In genomic region chr12:113203852-113204760, GRCh38 we compare ENCODE assay signal across 12 cellular contexts. TPM values are rescaled to one million over a fixed set of nuclear protein-coding genes. Genes with fewer than 3 reads are reported as not detected.
A peak's percentile ranks its signal among the peaks of the same experiment; 100 is the strongest.
DNase-seq lines count a peak whose midpoint lies in the region; ATAC-seq and TF ChIP-seq lines count a peak whose summit lies in the region.
"Had no signal": no experiment of that assay in that cellular context is flagged by ENCODE, and none has a peak within 500 bp of the region (broad histone marks: within the 10 kb centered on the region; RNA-seq: fewer than 3 reads in every experiment).

No MANE protein-coding gene starts in this region.

- H3K36me3 Mint-ChIP-seq in activated T-helper 2 cell treated with anti-CD3 and anti-CD28 coated beads, Interferon-gamma antibody, Interleukin-2, Interleukin-4, amounts not matched to agents 10 μg/mL and 5 μg/mL and 100 μg/mL, durations not matched to agents 14 hours and 24 hours and 36 hours (ENCODE audit: low read depth), result no peaks in the 10 kb centered on the region
- no peaks in the 10 kb centered on the region for H3K36me3 Mint-ChIP-seq in naive thymus-derived CD8-positive, alpha-beta T cell

- POLR2A ChIA-PET in naive thymus-derived CD8-positive, alpha-beta T cell (lab: Charles Lee), result interaction anchor here (0.6 to 1.3 kb wide), 3 partner anchors 7 to 265 kb away, joined by 3 to 4 read pairs (median 4); no protein-coding TSS in a partner anchor

- H3K4me1 Mint-ChIP-seq in activated T-helper 2 cell treated with anti-CD3 and anti-CD28 coated beads, Interferon-gamma antibody, Interleukin-2, Interleukin-4, amounts not matched to agents 10 μg/mL and 5 μg/mL and 100 μg/mL, durations not matched to agents 14 hours and 24 hours and 36 hours (ENCODE audit: low read depth), result peaks cover 35% of the 10 kb centered on the region
- peaks cover 17 to 35% (median 22%) of the 10 kb centered on the region in 4 donors for H3K4me1 Mint-ChIP-seq in naive thymus-derived CD8-positive, alpha-beta T cell

- TF ChIP-seq CTCF in DOHH2 (IDR thresholded peaks at IDR 0.05; ENCODE audit: low read depth, low read length, poor library complexity, severe bottlenecking), result no peak
- no peak for TF ChIP-seq CTCF in Loucy (conservative IDR thresholded peaks at IDR 0.05; ENCODE audit: low read length)

- no peak overlapping the region for H3K4me3 Mint-ChIP-seq in activated T-helper 2 cell treated with anti-CD3 and anti-CD28 coated beads, Interferon-gamma antibody, Interleukin-2, Interleukin-4, amounts not matched to agents 10 μg/mL and 5 μg/mL and 100 μg/mL, durations not matched to agents 14 hours and 24 hours and 36 hours (ENCODE audit: low read depth)
- H3K4me3 Mint-ChIP-seq in naive thymus-derived CD8-positive, alpha-beta T cell, result no peak overlapping the region

- H3K36me3 ChIP-seq in DOHH2 (ENCODE audit: control insufficient read depth, low read length) (peaks cover 67% of the 10 kb centered on the region), Loucy (ENCODE audit: insufficient read depth, low read length) (no peaks in the 10 kb centered on the region)

- H3K4me1 ChIP-seq in DOHH2 (ENCODE audit: control insufficient read depth, low read length) (peaks cover 71% of the 10 kb centered on the region), Loucy (ENCODE audit: insufficient read depth, low read length, poor library complexity, severe bottlenecking) (peaks cover 33% of the 10 kb centered on the region)

- no peak overlapping the region for H3K9ac ChIP-seq in Loucy (ENCODE audit: low read depth, low read length, poor library complexity, severe bottlenecking)
- H3K9ac ChIP-seq: GM23248 had no signal

- H3K27ac ChIP-seq in DOHH2 (ENCODE audit: low read depth, low read length), result peak overlapping the region; percentile 77
- H3K27ac ChIP-seq: GM23248 had no signal

- no peaks in the 10 kb centered on the region for H3K9me3 Mint-ChIP-seq in activated T-helper 2 cell treated with anti-CD3 and anti-CD28 coated beads, Interferon-gamma antibody, Interleukin-2, Interleukin-4, amounts not matched to agents 10 μg/mL and 5 μg/mL and 100 μg/mL, durations not matched to agents 14 hours and 24 hours and 36 hours
- H3K9me3 Mint-ChIP-seq in naive thymus-derived CD8-positive, alpha-beta T cell, result no peaks in the 10 kb centered on the region

- H3K9me2 ChIP-seq in DOHH2 (replicated peaks; ENCODE audit: control insufficient read depth, low read length) (no peaks in the 10 kb centered on the region), Loucy (replicated peaks; ENCODE audit: low read depth, low read length) (no peaks in the 10 kb centered on the region)

- peak overlapping the region; percentile 51 for H2AFZ ChIP-seq in Loucy (ENCODE audit: low read length)
- H2AFZ ChIP-seq: GM23248 had no signal

- no peaks in the 10 kb centered on the region for H3K27me3 Mint-ChIP-seq in activated T-helper 2 cell treated with anti-CD3 and anti-CD28 coated beads, Interferon-gamma antibody, Interleukin-2, Interleukin-4, amounts not matched to agents 10 μg/mL and 5 μg/mL and 100 μg/mL, durations not matched to agents 14 hours and 24 hours and 36 hours (ENCODE audit: low read depth)
- no peaks in the 10 kb centered on the region for H3K27me3 Mint-ChIP-seq in naive thymus-derived CD8-positive, alpha-beta T cell

- H3K4me3 ChIP-seq in DOHH2 (ENCODE audit: low read length) (peak overlapping the region; percentile 10), Loucy (ENCODE audit: low read length, poor library complexity, severe bottlenecking) (no peak overlapping the region)
- H3K4me3 ChIP-seq: GM23248 had no signal

- H3F3A ChIP-seq in DOHH2 (ENCODE audit: control insufficient read depth, insufficient read depth) (peaks cover 21% of the 10 kb centered on the region), Loucy (ENCODE audit: low read depth) (peaks cover 8% of the 10 kb centered on the region)

- H3K79me2 ChIP-seq in DOHH2 (ENCODE audit: control insufficient read depth, low read length), result peaks cover 34% of the 10 kb centered on the region
- H3K79me2 ChIP-seq in Loucy (ENCODE audit: insufficient read depth, low read length), result no peaks in the 10 kb centered on the region

- peak overlapping the region; percentile 51 for H3K27ac Mint-ChIP-seq in activated T-helper 2 cell treated with anti-CD3 and anti-CD28 coated beads, Interferon-gamma antibody, Interleukin-2, Interleukin-4, amounts not matched to agents 10 μg/mL and 5 μg/mL and 100 μg/mL, durations not matched to agents 14 hours and 24 hours and 36 hours
- H3K27ac Mint-ChIP-seq in naive thymus-derived CD8-positive, alpha-beta T cell, result peak overlapping the region in 7 of 10 donors; percentile 15 to 73 (median 50)

- ATAC-seq in naive thymus-derived CD8-positive, alpha-beta T cell, result no peak

- no peaks in the 10 kb centered on the region for H3K9me3 ChIP-seq in DOHH2 (ENCODE audit: control insufficient read depth, insufficient read depth, low read length)
- no peaks in the 10 kb centered on the region for H3K9me3 ChIP-seq in Loucy (ENCODE audit: insufficient read depth, low read depth, low read length)

- H3K4me2 ChIP-seq in DOHH2 (ENCODE audit: low read length) (peak overlapping the region; percentile 52), Loucy (ENCODE audit: low read depth, low read length, poor library complexity, severe bottlenecking) (no peak overlapping the region)

- H4K20me1 ChIP-seq in DOHH2 (ENCODE audit: control insufficient read depth, insufficient read depth, low read depth, low read length) (no peaks in the 10 kb centered on the region), Loucy (ENCODE audit: insufficient read depth, low read length, poor library complexity, severe bottlenecking) (no peaks in the 10 kb centered on the region)

- intact Hi-C loops in activated T-helper 2 cell treated with anti-CD3 and anti-CD28 coated beads, Interferon-gamma antibody, Interleukin-2, Interleukin-4, amounts not matched to agents 10 μg/mL and 5 μg/mL and 100 μg/mL, durations not matched to agents 14 hours and 24 hours and 36 hours (cut with micrococcal nuclease), result loop anchor here (10.0 kb wide), 1 partner anchor 761 kb away; the partner anchor contains the start of gene RBM19

- no peak for DNase-seq in activated T-helper 2 cell treated with anti-CD3 and anti-CD28 coated beads, Interferon-gamma antibody, Interleukin-2, Interleukin-4, amounts not matched to agents 10 μg/mL and 5 μg/mL and 100 μg/mL, durations not matched to agents 14 hours and 24 hours and 36 hours (ENCODE audit: low spot score)
- no peak for DNase-seq in naive thymus-derived CD8-positive, alpha-beta T cell
- DNase-seq in stimulated activated CD4-positive, alpha-beta T cell treated with anti-CD3 and anti-CD28 coated beads, Interleukin-12 subunit alpha, Interleukin-12 subunit beta, amount 100 ng/mL, for 4 hours, result no peak
- DNase-seq in NCI-H2029 (lab: John Stamatoyannopoulos, UW) (no peak), HuH-7.5 (ENCODE audit: low spot score) (no peak)
- DNase-seq: amniotic stem cell, GM23248, NCI-H187, T-helper 9 cell had no signal

- H3K27me3 ChIP-seq in DOHH2 (ENCODE audit: control insufficient read depth, low read length), result no peaks in the 10 kb centered on the region
- no peaks in the 10 kb centered on the region for H3K27me3 ChIP-seq in Loucy (ENCODE audit: insufficient read depth, low read length, poor library complexity, severe bottlenecking)

RNA-seq across cellular contexts. Expression of gene TPCN1, which starts 17.2 kb away (rescaled TPM):
- 44.9 and 47.5 TPM in 2 replicates for total RNA-seq in activated T-helper 2 cell treated with anti-CD3 and anti-CD28 coated beads, Interferon-gamma antibody, Interleukin-2, Interleukin-4, amounts not matched to agents 10 μg/mL and 5 μg/mL and 100 μg/mL, durations not matched to agents 14 hours and 24 hours and 36 hours
- 10 to 100 TPM; 81.2 to 83.0 TPM for total RNA-seq in naive thymus-derived CD8-positive, alpha-beta T cell
- polyA plus RNA-seq in naive thymus-derived CD8-positive, alpha-beta T cell, result 10 to 100 TPM in 2 of 3 donors, 1 to 10 TPM in 1; 6.7 to 16.5 (median 11.0) TPM

RNA-seq across cellular contexts. Expression of gene RITA1, which starts 18.6 kb away (rescaled TPM):
- total RNA-seq in activated T-helper 2 cell treated with anti-CD3 and anti-CD28 coated beads, Interferon-gamma antibody, Interleukin-2, Interleukin-4, amounts not matched to agents 10 μg/mL and 5 μg/mL and 100 μg/mL, durations not matched to agents 14 hours and 24 hours and 36 hours, result 26.8 and 27.2 TPM in 2 replicates
- 10 to 100 TPM; 12.8 to 17.1 TPM for total RNA-seq in naive thymus-derived CD8-positive, alpha-beta T cell
- 10 to 100 TPM; 22.9 to 26.2 (median 24.6) TPM for polyA plus RNA-seq in naive thymus-derived CD8-positive, alpha-beta T cell

RNA-seq across cellular contexts. Expression of gene DDX54, which starts 18.8 kb away (rescaled TPM):
- 115 and 118 TPM in 2 replicates for total RNA-seq in activated T-helper 2 cell treated with anti-CD3 and anti-CD28 coated beads, Interferon-gamma antibody, Interleukin-2, Interleukin-4, amounts not matched to agents 10 μg/mL and 5 μg/mL and 100 μg/mL, durations not matched to agents 14 hours and 24 hours and 36 hours
- total RNA-seq in naive thymus-derived CD8-positive, alpha-beta T cell, result 10 to 100 TPM; 76.1 to 81.8 TPM
- 10 to 100 TPM; 17.9 to 38.2 (median 24.3) TPM for polyA plus RNA-seq in naive thymus-derived CD8-positive, alpha-beta T cell

RNA-seq across cellular contexts. Expression of gene CFAP73, which starts 54.6 kb away (rescaled TPM):
- total RNA-seq in activated T-helper 2 cell treated with anti-CD3 and anti-CD28 coated beads, Interferon-gamma antibody, Interleukin-2, Interleukin-4, amounts not matched to agents 10 μg/mL and 5 μg/mL and 100 μg/mL, durations not matched to agents 14 hours and 24 hours and 36 hours, result 0.14 TPM in 1 of 2 replicates, not detected in the other
- total RNA-seq in naive thymus-derived CD8-positive, alpha-beta T cell, result under 1 TPM in 1 of 2 experiments, not detected in 1; 0.39 TPM
- polyA plus RNA-seq in naive thymus-derived CD8-positive, alpha-beta T cell, result not detected
- total RNA-seq: GM23248, mucosa of gallbladder had no signal
- polyA plus RNA-seq: GM23248 had no signal
